8 cellular contexts compared by ENCODE assay signal in genomic region chr10:17229717-17229966, GRCh38. TPM values are rescaled to one million over a fixed set of nuclear protein-coding genes. Genes with fewer than 3 reads are reported as not detected.
DNase-seq lines count a peak whose midpoint lies in the region; ATAC-seq and TF ChIP-seq lines count a peak whose summit lies in the region.

No MANE protein-coding gene starts in this region.

- peak overlapping the region; percentile 1; the same call in 1 of the 2 replicates for H3K14ac ChIP-seq in H9 (ENCODE audit: insufficient read depth, low read length)

- no peak overlapping the region for H4K8ac ChIP-seq in H9 (replicated peaks; ENCODE audit: insufficient read length, low read depth, low read length)

- H3K18ac ChIP-seq in H9 (ENCODE audit: insufficient read length, low read depth, low read length), result no peak overlapping the region

- peaks cover 16% of the 10 kb centered on the region for H3K23me2 ChIP-seq in H9 (ENCODE audit: insufficient read length, low read depth, low read length, poor library complexity, severe bottlenecking)

- no peaks in the 10 kb centered on the region for H3K79me1 ChIP-seq in H9 (ENCODE audit: insufficient read depth, low read depth, low read length, poor library complexity, severe bottlenecking)

- TF ChIP-seq POLR2A in lower leg skin (IDR thresholded peaks at IDR 0.05) (no peak), transverse colon (IDR thresholded peaks at IDR 0.05) (no peak)

- no peak for TF ChIP-seq EP300 in transverse colon (IDR thresholded peaks at IDR 0.05; ENCODE audit: low read depth)

- in situ Hi-C loops in transverse colon (cut with MboI; ENCODE audit: low pct_ligation_motif_present in 1 of 4, low pct_unique_long_range_greater_than_20kb in 1 of 4, low sequenced_read_pairs in 3 of 4), result no loop called here

- DNase-seq in CD14-positive monocyte (ENCODE audit: low spot score) (no peak), H9 (peak; percentile 73), lower leg skin (ENCODE audit: low spot score in 2 of 2) (no peak), transverse colon (no peak), ureter (ENCODE audit: low spot score) (no peak), islet precursor cell (no peak), inferior parietal cortex (ENCODE audit: extremely low spot score) (no peak)
- no peak for DNase-seq in activated naive CD8-positive, alpha-beta T cell treated with anti-CD3 and anti-CD28 coated beads, Interleukin-2, amount 10 ng/mL, durations not matched to agents 7 days and 5 days

- H2BK15ac ChIP-seq in H9 (ENCODE audit: low read depth, low read length), result no peak overlapping the region

- no peaks in the 10 kb centered on the region for H3K79me2 ChIP-seq in H9 (ENCODE audit: insufficient read depth, low read length)

- no peaks in the 10 kb centered on the region for H4K20me1 ChIP-seq in H9 (ENCODE audit: control insufficient read depth, insufficient read depth, insufficient read length)

- H3K4me3 ChIP-seq in lower leg skin (ENCODE audit: low read depth, poor library complexity, severe bottlenecking) (peak overlapping the region; percentile 77), transverse colon (peak overlapping the region; percentile 54 to 69 (median 58))

- H3K4me1 ChIP-seq in H9 (ENCODE audit: insufficient read depth, low read length) (peaks cover 4% of the 10 kb centered on the region; the same call in 1 of the 2 replicates), transverse colon (peaks cover 10 to 73% (median 44%) of the 10 kb centered on the region in 4 donors)

- H3K9ac ChIP-seq in H9 (ENCODE audit: extremely low read depth, insufficient read length, low read length), result peak overlapping the region; percentile 25

- TF ChIP-seq CTCF in CD14-positive monocyte (IDR thresholded peaks at IDR 0.05) (no peak), H9 (conservative IDR thresholded peaks at IDR 0.05) (no peak), lower leg skin (IDR thresholded peaks at IDR 0.05) (no peak), transverse colon (IDR thresholded peaks at IDR 0.05) (no peak)

- H3K56ac ChIP-seq in H9 (ENCODE audit: insufficient read length, low read depth, low read length), result no peak overlapping the region

- WGBS in H9 (ENCODE audit: extremely low coverage, insufficient read length, low lambda C conversion rate), result no CpG with 5 or more reads among the region's 21 CpGs
- WGBS in lower leg skin, 2 donors, result 0 to 2% methylated on average over 7 to 18 of the region's 21 CpGs
- WGBS in transverse colon (ENCODE audit: low coverage in 1 of 2), 2 donors, result 1% methylated on average over 21 of the region's 21 CpGs; no CpG with 5 or more reads in 1 of the 2 donors

- H3K4ac ChIP-seq in H9 (ENCODE audit: low read depth, low read length), result no peak overlapping the region

- POLR2A ChIA-PET in activated naive CD8-positive, alpha-beta T cell treated with anti-CD3 and anti-CD28 coated beads, Interleukin-2, amount 10 ng/mL, durations not matched to agents 7 days and 5 days (lab: Charles Lee), result interaction anchor here (0.7 to 8.4 kb wide), 33 partner anchors 8 to 792 kb away, joined by 3 to 337 read pairs (median 5); partner anchors contain the start of genes PTER, RSU1, STAM and TRDMT1

- no peak overlapping the region for H2BK120ac ChIP-seq in H9 (ENCODE audit: low read depth, low read length, poor library complexity, severe bottlenecking)

- H3K9me3 ChIP-seq in H9 (ENCODE audit: control insufficient read depth, low read depth, low read length), result no peaks in the 10 kb centered on the region
- no peaks in the 10 kb centered on the region for H3K9me3 ChIP-seq in transverse colon

- intact Hi-C loops in CD14-positive monocyte (cut with micrococcal nuclease), result loop anchor here (2.0 to 5.0 kb wide), 4 partner anchors 15 to 207 kb away; no protein-coding TSS in a partner anchor
- intact Hi-C loops in lower leg skin (cut with DNase I; ENCODE audit: low total_unique reads), result no loop called here
- intact Hi-C loops in transverse colon (cut with DNase I; ENCODE audit: low total_unique reads), result loop anchor here (2.0 kb wide), 1 partner anchor 29 kb away; the partner anchor contains the start of gene TRDMT1

- H2BK5ac ChIP-seq in H9 (ENCODE audit: insufficient read length, low read length), result no peak overlapping the region

- no peak overlapping the region for H2BK20ac ChIP-seq in H9 (ENCODE audit: low read depth, low read length, poor library complexity, severe bottlenecking)

- H2AFZ ChIP-seq in H9 (ENCODE audit: low read length), result no peak overlapping the region

- H3K9me3 Mint-ChIP-seq in CD14-positive monocyte (peaks cover 0 to 15% (median 2%) of the 10 kb centered on the region in 7 donors), H9 (no peaks in the 10 kb centered on the region; a peak in 1 of 5 replicates)
- H3K9me3 Mint-ChIP-seq in activated naive CD8-positive, alpha-beta T cell treated with anti-CD3 and anti-CD28 coated beads, Interleukin-2, amount 10 ng/mL, durations not matched to agents 7 days and 5 days, result no peaks in the 10 kb centered on the region

- H4K5ac ChIP-seq in H9 (ENCODE audit: insufficient read length, low read depth, low read length), result no peak overlapping the region

- H3K4me1 Mint-ChIP-seq in CD14-positive monocyte, result peaks cover 54% of the 10 kb centered on the region
- peaks cover 29 to 33% of the 10 kb centered on the region in 2 experiments for H3K4me1 Mint-ChIP-seq in H9
- peaks cover 51% of the 10 kb centered on the region for H3K4me1 Mint-ChIP-seq in activated naive CD8-positive, alpha-beta T cell treated with anti-CD3 and anti-CD28 coated beads, Interleukin-2, amount 10 ng/mL, durations not matched to agents 7 days and 5 days

- peak overlapping the region; percentile 85 for H3K4me2 ChIP-seq in H9 (ENCODE audit: insufficient read depth, insufficient read length, low read length)

- H3K4me3 Mint-ChIP-seq in CD14-positive monocyte, result peak overlapping the region; percentile 96 to 99
- H3K4me3 Mint-ChIP-seq in H9, result peak overlapping the region; percentile 74 to 85
- peak overlapping the region; percentile 91 for H3K4me3 Mint-ChIP-seq in activated naive CD8-positive, alpha-beta T cell treated with anti-CD3 and anti-CD28 coated beads, Interleukin-2, amount 10 ng/mL, durations not matched to agents 7 days and 5 days

- no peak overlapping the region for H3T11ph ChIP-seq in H9 (ENCODE audit: low read length)

- no peak overlapping the region for H3K23ac ChIP-seq in H9 (ENCODE audit: insufficient read length, low read depth, low read length)

- H4K91ac ChIP-seq in H9 (ENCODE audit: insufficient read length, low read depth, low read length), result no peak overlapping the region

- ATAC-seq in activated naive CD8-positive, alpha-beta T cell treated with anti-CD3 and anti-CD28 coated beads, Interleukin-2, amount 10 ng/mL, durations not matched to agents 7 days and 5 days (ENCODE audit: low read depth), result no peak

- H3K27ac Mint-ChIP-seq in CD14-positive monocyte (peak overlapping the region; percentile 99 to 100 (median 99)), H9 (peak overlapping the region in 1 of 3 experiments; percentile 86; a peak in 1 of 7 replicates)
- H3K27ac Mint-ChIP-seq in activated naive CD8-positive, alpha-beta T cell treated with anti-CD3 and anti-CD28 coated beads, Interleukin-2, amount 10 ng/mL, durations not matched to agents 7 days and 5 days, result peak overlapping the region; percentile 94

- H3K27me3 ChIP-seq in H9 (ENCODE audit: insufficient read depth, low read length) (peaks cover 7% of the 10 kb centered on the region; the same call in 1 of the 2 replicates), transverse colon (peaks cover 21% of the 10 kb centered on the region)

- no peak overlapping the region for H2BK12ac ChIP-seq in H9 (ENCODE audit: insufficient read length, low read depth, low read length)

- H3K27ac ChIP-seq in H9 (ENCODE audit: insufficient read length, low read depth, low read length) (no peak overlapping the region), transverse colon (peak overlapping the region; percentile 92 to 99 (median 96))

- no peak overlapping the region for H2AK5ac ChIP-seq in H9 (ENCODE audit: insufficient read length, low read length)

- peaks cover 51 to 62% of the 10 kb centered on the region in 2 donors for H3K36me3 Mint-ChIP-seq in CD14-positive monocyte
- H3K36me3 Mint-ChIP-seq in H9 (ENCODE audit: insufficient read depth in 1 of 3, low read depth in 3 of 3), result peaks cover 13 to 35% (median 29%) of the 10 kb centered on the region in 3 experiments; a peak in 6 of 7 replicates
- H3K36me3 Mint-ChIP-seq in activated naive CD8-positive, alpha-beta T cell treated with anti-CD3 and anti-CD28 coated beads, Interleukin-2, amount 10 ng/mL, durations not matched to agents 7 days and 5 days, result peaks cover 44% of the 10 kb centered on the region

- H3K27me3 Mint-ChIP-seq in CD14-positive monocyte (ENCODE audit: low read depth in 3 of 3), result peaks cover 0 to 19% (median 5%) of the 10 kb centered on the region in 3 donors
- peaks cover 28% of the 10 kb centered on the region for H3K27me3 Mint-ChIP-seq in H9 (ENCODE audit: low read depth)
- no peaks in the 10 kb centered on the region for H3K27me3 Mint-ChIP-seq in activated naive CD8-positive, alpha-beta T cell treated with anti-CD3 and anti-CD28 coated beads, Interleukin-2, amount 10 ng/mL, durations not matched to agents 7 days and 5 days

- peaks cover 0 to 21% (median 7%) of the 10 kb centered on the region in 4 donors for H3K36me3 ChIP-seq in transverse colon

RNA-seq across cellular contexts. Expression of gene VIM, which starts 1.6 kb away (rescaled TPM):
- polyA plus RNA-seq in CD14-positive monocyte, result 100 to 1,000 TPM; 697 to 932 TPM
- total RNA-seq in H9 (2021) (232 and 240 TPM in 2 replicates), lower leg skin (1,000 to 10,000 TPM in 3 of 4 donors, 100 to 1,000 TPM in 1; 891 to 2,288 (median 1,243) TPM), transverse colon (1,000 to 10,000 TPM in 1 of 4 donors, 100 to 1,000 TPM in 3; 345 to 1,157 (median 686) TPM), ureter (569 TPM)
- 1,000 to 10,000 TPM; 1,681 to 1,738 TPM for total RNA-seq in activated naive CD8-positive, alpha-beta T cell treated with anti-CD3 and anti-CD28 coated beads, Interleukin-2, amount 10 ng/mL, durations not matched to agents 7 days and 5 days

RNA-seq across cellular contexts. Expression of gene TRDMT1, which starts 28.2 kb away (rescaled TPM):
- 1 to 10 TPM; 5.0 to 6.6 TPM for polyA plus RNA-seq in CD14-positive monocyte
- total RNA-seq in H9 (2021) (18.8 and 20.2 TPM in 2 replicates), lower leg skin (1 to 10 TPM; 3.9 to 4.5 (median 4.1) TPM), transverse colon (1 to 10 TPM; 3.7 to 9.7 (median 7.9) TPM), ureter (12.9 TPM)
- 10 to 100 TPM; 15.3 to 17.1 TPM for total RNA-seq in activated naive CD8-positive, alpha-beta T cell treated with anti-CD3 and anti-CD28 coated beads, Interleukin-2, amount 10 ng/mL, durations not matched to agents 7 days and 5 days
